1 cellular context compared by ENCODE assay signal in genomic region chr19:51507209-51507608, GRCh38.
TF ChIP-seq lines count a peak whose summit lies in the region.

No MANE protein-coding gene starts in this region.

TF ChIP-seq in K562, 482 proteins besides CTCF, POLR2A, EP300 and RAD21:
- TF ChIP-seq DMBX1 (CRISPR knock-in tag; IDR thresholded peaks at IDR 0.05; ENCODE audit: borderline replicate concordance) (peak; percentile 26; the same call in 1 of the 2 replicates), ZFP36 (IDR thresholded peaks at IDR 0.05; ENCODE audit: low read depth, low read length, partially characterized antibody) (peak; percentile 93), RREB1 (CRISPR knock-in tag; IDR thresholded peaks at IDR 0.05) (0 out of 2 replicates have a peak, but pooled peaks have one; percentile 13), UBTF (IDR thresholded peaks at IDR 0.05; ENCODE audit: borderline replicate concordance in 1 of 2, low read depth in 2 of 2, low read length in 2 of 2) (no peak), MECOM (CRISPR knock-in tag; IDR thresholded peaks at IDR 0.05) (0 out of 2 replicates have a peak, but pooled peaks have one; percentile 14), MYC (IDR thresholded peaks at IDR 0.05; ENCODE audit: low read depth, low read length) (no peak), MYC (CRISPR knock-in tag; IDR thresholded peaks at IDR 0.05; ENCODE audit: borderline replicate concordance, low read depth) (no peak), ZNF398 (CRISPR knock-in tag; IDR thresholded peaks at IDR 0.05) (0 out of 2 replicates have a peak, but pooled peaks have one; percentile 22), RFX1 (IDR thresholded peaks at IDR 0.05) (peak; percentile 59), TARDBP (IDR thresholded peaks at IDR 0.05) (0 out of 2 replicates have a peak, but pooled peaks have one; percentile 39), GTF2E2 (tag; IDR thresholded peaks at IDR 0.05) (0 out of 2 replicates have a peak, but pooled peaks have one; percentile 47), ZNF384 (IDR thresholded peaks at IDR 0.05; ENCODE audit: low read depth, low read length) (peak; percentile 64; the same call in 1 of the 2 replicates), HMBOX1 (IDR thresholded peaks at IDR 0.05) (no peak), BACH1 (tag; IDR thresholded peaks at IDR 0.05) (0 out of 2 replicates have a peak, but pooled peaks have one; percentile 3), KLF6 (CRISPR knock-in tag; IDR thresholded peaks at IDR 0.05; ENCODE audit: borderline replicate concordance) (no peak), ZNF41 (CRISPR knock-in tag; conservative IDR thresholded peaks at IDR 0.05) (no peak)
